In genomic region chr6:93420163-93420806, GRCh38 we compare ENCODE assay signal across 8 cellular contexts. TPM values are rescaled to one million over a fixed set of nuclear protein-coding genes. Genes with fewer than 3 reads are reported as not detected.
DNase-seq lines count a peak whose midpoint lies in the region; ATAC-seq and TF ChIP-seq lines count a peak whose summit lies in the region.

No MANE protein-coding gene starts in this region.

- TF ChIP-seq CTCF in 22Rv1 (IDR thresholded peaks at IDR 0.05), result no peak
- TF ChIP-seq CTCF in H9 (conservative IDR thresholded peaks at IDR 0.05), result no peak
- TF ChIP-seq CTCF in brain (conservative IDR thresholded peaks at IDR 0.05), result no peak

- H3K4me2 ChIP-seq in H9 (ENCODE audit: insufficient read depth, insufficient read length, low read length), result peak overlapping the region; percentile 70

- no peaks in the 10 kb centered on the region for H3K36me3 ChIP-seq in muscle layer of colon (ENCODE audit: insufficient read depth, low read length)

- peak overlapping the region; percentile 77 to 96 (median 93); a peak in 6 of 7 replicates for H3K27ac Mint-ChIP-seq in H9
- peak overlapping the region in 4 of 5 experiments; percentile 88 to 97 (median 94) for H3K27ac Mint-ChIP-seq in brain

- H3K9ac ChIP-seq in H9 (ENCODE audit: extremely low read depth, insufficient read length, low read length) (peak overlapping the region; percentile 76), muscle layer of colon (ENCODE audit: low read length) (peak overlapping the region; percentile 79)

- no peak overlapping the region for H2BK12ac ChIP-seq in H9 (ENCODE audit: insufficient read length, low read depth, low read length)

- H2BK20ac ChIP-seq in H9 (ENCODE audit: low read depth, low read length, poor library complexity, severe bottlenecking), result no peak overlapping the region

- H4K5ac ChIP-seq in H9 (ENCODE audit: insufficient read length, low read depth, low read length), result no peak overlapping the region

- peaks cover 9% of the 10 kb centered on the region for H3K27me3 ChIP-seq in H9 (ENCODE audit: insufficient read depth, low read length)
- peaks cover 5 to 31% of the 10 kb centered on the region in 2 donors for H3K27me3 ChIP-seq in muscle layer of colon (ENCODE audit: control insufficient read depth in 1 of 2, insufficient read depth in 2 of 2, low read length in 2 of 2)

- H3K79me2 ChIP-seq in H9 (ENCODE audit: insufficient read depth, low read length), result no peaks in the 10 kb centered on the region

- H2BK5ac ChIP-seq in H9 (ENCODE audit: insufficient read length, low read length), result no peak overlapping the region

- H3K14ac ChIP-seq in H9 (ENCODE audit: insufficient read depth, low read length), result no peak overlapping the region; the same call in 1 of the 2 replicates

- ATAC-seq in HG02870 (IDR thresholded peaks at IDR 0.05; ENCODE audit: unreplicated experiment) (no peak), GM18517 (IDR thresholded peaks at IDR 0.05; ENCODE audit: unreplicated experiment) (no peak)

- H3K27me3 Mint-ChIP-seq in H9 (ENCODE audit: low read depth) (peaks cover 32% of the 10 kb centered on the region), brain (peaks cover 39% of the 10 kb centered on the region)

- H4K91ac ChIP-seq in H9 (ENCODE audit: insufficient read length, low read depth, low read length), result no peak overlapping the region

- H3K18ac ChIP-seq in H9 (ENCODE audit: insufficient read length, low read depth, low read length), result no peak overlapping the region

- peaks cover 0 to 4% of the 10 kb centered on the region in 2 experiments; a peak in 1 of 5 replicates for H3K9me3 Mint-ChIP-seq in H9
- peaks cover 0 to 3% (median 0%) of the 10 kb centered on the region in 5 experiments for H3K9me3 Mint-ChIP-seq in brain

- H3K4me1 ChIP-seq in H9 (ENCODE audit: insufficient read depth, low read length), result no peaks in the 10 kb centered on the region
- H3K4me1 ChIP-seq in muscle layer of colon (ENCODE audit: insufficient read depth, low read length), result peaks cover 4% of the 10 kb centered on the region

- WGBS in H9 (ENCODE audit: extremely low coverage, insufficient read length, low lambda C conversion rate), result no CpG with 5 or more reads among the region's 14 CpGs

- no peaks in the 10 kb centered on the region for H4K20me1 ChIP-seq in H9 (ENCODE audit: control insufficient read depth, insufficient read depth, insufficient read length)

- peaks cover 0 to 2% (median 0%) of the 10 kb centered on the region in 3 experiments; a peak in 1 of 7 replicates for H3K36me3 Mint-ChIP-seq in H9 (ENCODE audit: insufficient read depth in 1 of 3, low read depth in 3 of 3)
- H3K36me3 Mint-ChIP-seq in brain, result no peaks in the 10 kb centered on the region

- H2BK120ac ChIP-seq in H9 (ENCODE audit: low read depth, low read length, poor library complexity, severe bottlenecking), result no peak overlapping the region

- H3K27ac ChIP-seq in 22Rv1, result peak overlapping the region; percentile 96
- H3K27ac ChIP-seq in H9 (ENCODE audit: insufficient read length, low read depth, low read length), result no peak overlapping the region
- peak overlapping the region; percentile 68 for H3K27ac ChIP-seq in muscle layer of colon (ENCODE audit: low read depth, low read length)

- H3K4me3 Mint-ChIP-seq in H9 (peak overlapping the region; percentile 87 to 98), brain (peak overlapping the region; percentile 88 to 98 (median 97))

- no peak overlapping the region for H3T11ph ChIP-seq in H9 (ENCODE audit: low read length)

- peak overlapping the region; percentile 43 to 71 for H3K4me3 ChIP-seq in muscle layer of colon (ENCODE audit: low read depth in 1 of 2, low read length in 2 of 2)

- H3K4me1 Mint-ChIP-seq in H9, result peaks cover 26 to 34% of the 10 kb centered on the region in 2 experiments
- H3K4me1 Mint-ChIP-seq in brain, result peaks cover 29% of the 10 kb centered on the region

- H3K56ac ChIP-seq in H9 (ENCODE audit: insufficient read length, low read depth, low read length), result no peak overlapping the region

- H3K4ac ChIP-seq in H9 (ENCODE audit: low read depth, low read length), result no peak overlapping the region

- no peak overlapping the region for H4K8ac ChIP-seq in H9 (replicated peaks; ENCODE audit: insufficient read length, low read depth, low read length)

- no peaks in the 10 kb centered on the region for H3K79me1 ChIP-seq in H9 (ENCODE audit: insufficient read depth, low read depth, low read length, poor library complexity, severe bottlenecking)

- no peak for DNase-seq in H9
- DNase-seq in GOT3 (lab: John Stamatoyannopoulos, UW), result no peak
- DNase-seq in activated CD4-positive, alpha-beta T cell treated with anti-CD3 and anti-CD28 coated beads, Interleukin-2, amount 50 U/mL, for 1 hour, result no peak

- no peak overlapping the region for H2BK15ac ChIP-seq in H9 (ENCODE audit: low read depth, low read length)

- H2AK5ac ChIP-seq in H9 (ENCODE audit: insufficient read length, low read length), result no peak overlapping the region

- no peaks in the 10 kb centered on the region for H3K9me3 ChIP-seq in H9 (ENCODE audit: control insufficient read depth, low read depth, low read length)
- no peaks in the 10 kb centered on the region for H3K9me3 ChIP-seq in muscle layer of colon (ENCODE audit: low read length)

- H2AFZ ChIP-seq in H9 (ENCODE audit: low read length), result no peak overlapping the region

- no peak overlapping the region for H3K23ac ChIP-seq in H9 (ENCODE audit: insufficient read length, low read depth, low read length)

- H3K23me2 ChIP-seq in H9 (ENCODE audit: insufficient read length, low read depth, low read length, poor library complexity, severe bottlenecking), result peaks cover 18% of the 10 kb centered on the region

RNA-seq across cellular contexts. Expression of gene EPHA7, which starts 0.9 kb away (rescaled TPM):
- total RNA-seq in H9 (2021), result 9.4 and 9.5 TPM in 2 replicates
- 5.8 TPM for polyA plus RNA-seq in brain (ENCODE audit: insufficient read depth, low read depth, low replicate concordance)
